5 cellular contexts compared by ENCODE assay signal in genomic region chr2:238330391-238330790, GRCh38.
"Had no signal": no experiment of that assay in that cellular context is flagged by ENCODE, and none has a peak within 500 bp of the region (broad histone marks: within the 10 kb centered on the region; RNA-seq: fewer than 3 reads in every experiment).

No MANE protein-coding gene starts in this region.

- ATAC-seq: GM23338, HepG2 had no signal

- DNase-seq: H9, HCEC 1CT, KBM-7 had no signal

- H3K4me3 ChIP-seq: GM23338 had no signal
